9 cellular contexts compared by ENCODE assay signal in the genomic region with DNA sequence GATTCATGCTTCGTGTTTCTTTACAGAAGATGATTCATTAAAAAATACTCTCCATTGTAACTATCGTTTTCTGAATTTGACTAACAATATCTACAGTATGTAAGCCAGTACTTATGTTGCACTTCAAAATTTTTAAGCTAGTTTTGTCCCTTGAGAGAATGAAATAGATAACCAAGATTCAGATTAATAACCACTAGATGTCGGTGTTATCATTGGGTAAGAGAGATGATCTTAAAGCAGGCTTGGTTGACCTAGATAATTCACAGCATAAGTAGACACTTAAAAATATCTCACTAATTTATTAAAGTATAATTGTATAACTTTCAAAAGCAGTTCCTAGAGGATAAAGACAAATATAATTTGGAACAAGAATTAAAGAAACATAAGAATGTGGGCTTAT.
DNase-seq lines count a peak whose midpoint lies in the region; ATAC-seq and TF ChIP-seq lines count a peak whose summit lies in the region.
"Had no signal": no experiment of that assay in that cellular context is flagged by ENCODE, and none has a peak within 500 bp of the region (broad histone marks: within the 10 kb centered on the region; RNA-seq: fewer than 3 reads in every experiment).

No MANE protein-coding gene starts in this region.

- H3K79me2 ChIP-seq in KMS-11 (ENCODE audit: insufficient read depth, low read depth), result no peaks in the 10 kb centered on the region
- H3K79me2 ChIP-seq in hepatocyte, result no peaks in the 10 kb centered on the region

- H3K9ac ChIP-seq in KMS-11, result no peak overlapping the region
- no peak overlapping the region for H3K9ac ChIP-seq in SK-N-MC (ENCODE audit: insufficient read length)

- peak; percentile 52 for TF ChIP-seq CTCF in KMS-11 (conservative IDR thresholded peaks at IDR 0.05; ENCODE audit: low read depth, low read length)
- peak; percentile 40 for TF ChIP-seq CTCF in hepatocyte (IDR thresholded peaks at IDR 0.05; ENCODE audit: poor library complexity)

- H3K36me3 ChIP-seq in KMS-11 (ENCODE audit: insufficient read depth) (no peaks in the 10 kb centered on the region), SK-N-MC (ENCODE audit: insufficient read depth, low read length) (no peaks in the 10 kb centered on the region), hepatocyte (replicated peaks; ENCODE audit: insufficient read depth, low read depth) (no peaks in the 10 kb centered on the region)

- intact Hi-C loops in posterior vena cava (cut with DNase I), result no loop called here

- no peaks in the 10 kb centered on the region for H3K4me1 ChIP-seq in KMS-11 (ENCODE audit: low read depth, poor library complexity, severe bottlenecking)
- no peaks in the 10 kb centered on the region for H3K4me1 ChIP-seq in hepatocyte (ENCODE audit: insufficient read depth)

- 67% methylated on average over 3 of the region's 3 CpGs for WGBS in hepatocyte (ENCODE audit: low lambda C conversion rate, missing lambda C conversion rate)

- H3K4me2 ChIP-seq in KMS-11 (no peak overlapping the region), hepatocyte (no peak overlapping the region)

- H3K27ac ChIP-seq in KMS-11 (no peak overlapping the region), SK-N-MC (no peak overlapping the region), hepatocyte (no peak overlapping the region)

- H3K4me3 ChIP-seq in KMS-11 (IDR thresholded peaks at IDR 0.05; ENCODE audit: insufficient read depth, low read depth, low read length) (no peak overlapping the region), SK-N-MC (no peak overlapping the region), hepatocyte (no peak overlapping the region)

- H2AFZ ChIP-seq in KMS-11 (ENCODE audit: low read depth) (no peak overlapping the region), hepatocyte (no peak overlapping the region)

- DNase-seq in D341Med (ENCODE audit: low spot score) (peak; percentile 19), SK-N-MC (ENCODE audit: low read depth, low spot score) (peak; percentile 14), hepatocyte (ENCODE audit: low spot score) (no peak), T1000 (lab: John Stamatoyannopoulos, UW) (no peak), posterior vena cava (ENCODE audit: low spot score) (no peak)
- DNase-seq: activated naive CD8-positive, alpha-beta T cell treated with anti-CD3 and anti-CD28 coated beads, Interleukin-2, amount 10 ng/mL, durations not matched to agents 7 days and 5 days had no signal

- H3K27me3 ChIP-seq in KMS-11 (ENCODE audit: insufficient read depth, low read depth), result no peaks in the 10 kb centered on the region
- H3K27me3 ChIP-seq in hepatocyte, result no peaks in the 10 kb centered on the region

- H3K9me2 ChIP-seq in hepatocyte (replicated peaks; ENCODE audit: insufficient read depth), result no peaks in the 10 kb centered on the region

- H3K9me3 ChIP-seq in SK-N-MC (ENCODE audit: low read depth, low read length) (no peaks in the 10 kb centered on the region), hepatocyte (ENCODE audit: low read depth) (no peaks in the 10 kb centered on the region)

- ATAC-seq in GM18873 (IDR thresholded peaks at IDR 0.05; ENCODE audit: low FRiP score, unreplicated experiment), result no peak
- ATAC-seq in GM18498 (IDR thresholded peaks at IDR 0.05; ENCODE audit: unreplicated experiment), result no peak

- H4K20me1 ChIP-seq in KMS-11 (ENCODE audit: insufficient read depth) (no peaks in the 10 kb centered on the region), hepatocyte (ENCODE audit: insufficient read depth, poor library complexity, severe bottlenecking) (no peaks in the 10 kb centered on the region)

Comparison
In these comparisons a context has a peak if more than half of its experiments do, and no peak if none do; other contexts are left out.
1. DNase-seq: peak in D341Med (single experiment) and SK-N-MC (single experiment); none in hepatocyte (single experiment), T1000 (single experiment) and posterior vena cava (single experiment).